Comparison of ENCODE assay signal across 15 cellular contexts in the genomic region with DNA sequence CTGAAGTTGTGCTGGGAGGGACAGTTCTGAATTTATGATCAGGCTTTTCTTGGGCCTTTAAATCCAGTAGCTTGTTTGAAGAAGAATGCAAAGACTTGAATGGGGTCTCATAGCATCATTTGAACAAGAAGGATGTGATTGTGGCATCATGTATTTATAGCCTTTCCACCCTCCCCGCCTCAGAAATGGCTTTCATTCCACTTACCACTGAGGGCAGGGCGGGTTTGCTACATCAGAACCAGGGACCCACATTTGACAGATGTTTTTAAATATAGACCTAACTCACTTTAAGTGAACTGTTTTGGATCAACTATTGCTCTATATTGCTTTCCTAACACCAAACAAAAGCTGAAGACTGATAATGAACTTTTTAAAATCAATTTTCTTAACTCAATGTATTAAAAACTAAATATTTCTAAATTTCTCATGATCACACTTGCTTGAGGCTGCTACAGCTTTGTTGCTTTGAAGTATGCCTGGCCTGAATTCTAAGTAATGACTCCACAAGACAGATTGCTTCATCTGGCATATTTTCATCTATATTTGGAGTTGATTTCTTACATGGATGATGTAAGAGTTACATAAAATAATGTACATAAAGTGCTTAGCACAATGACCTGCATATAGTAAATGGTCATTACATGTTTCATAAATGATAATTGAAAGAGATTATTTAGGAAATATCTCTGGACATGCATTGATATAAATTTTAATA.
DNase-seq lines count a peak whose midpoint lies in the region; ATAC-seq and TF ChIP-seq lines count a peak whose summit lies in the region.
"Had no signal": no experiment of that assay in that cellular context is flagged by ENCODE, and none has a peak within 500 bp of the region (broad histone marks: within the 10 kb centered on the region; RNA-seq: fewer than 3 reads in every experiment).

No MANE protein-coding gene starts in this region.

- CTCF ChIA-PET in activated B cell treated with CpG ODN at 0.5 μM for 24 hours (lab: Charles Lee): no interaction called here

- TF ChIP-seq CTCF in activated B cell treated with CpG ODN at 0.5 μM for 24 hours (IDR thresholded peaks at IDR 0.05) (no peak), testis (IDR thresholded peaks at IDR 0.05) (no peak), sigmoid colon (IDR thresholded peaks at IDR 0.05) (no peak)

- TF ChIP-seq POLR2A in testis (IDR thresholded peaks at IDR 0.05) (no peak), sigmoid colon (IDR thresholded peaks at IDR 0.05) (no peak)

- peaks cover 26% of the 10 kb centered on the region for H3K4me1 Mint-ChIP-seq in activated B cell treated with CpG ODN at 0.5 μM for 24 hours

- intact Hi-C loops in activated B cell treated with CpG ODN at 0.5 μM for 24 hours (cut with micrococcal nuclease): no loop called here
- intact Hi-C loops in testis (cut with DNase I; ENCODE audit: low total_unique reads): no loop called here
- intact Hi-C loops in sigmoid colon (cut with DNase I): no loop called here

- H3K27me3 ChIP-seq in testis (no peaks in the 10 kb centered on the region), sigmoid colon (no peaks in the 10 kb centered on the region)
- H3K27me3 ChIP-seq: ascending aorta had no signal

- H3K4me3 ChIP-seq in testis (no peak overlapping the region), sigmoid colon (no peak overlapping the region)
- H3K4me3 ChIP-seq: ascending aorta had no signal

- H3K36me3 ChIP-seq in testis (ENCODE audit: low read depth, missing control alignments): no peaks in the 10 kb centered on the region
- no peaks in the 10 kb centered on the region for H3K36me3 ChIP-seq in sigmoid colon
- H3K36me3 ChIP-seq: ascending aorta had no signal

- no peaks in the 10 kb centered on the region for H3K36me3 Mint-ChIP-seq in activated B cell treated with CpG ODN at 0.5 μM for 24 hours (ENCODE audit: low read depth)
- H3K36me3 Mint-ChIP-seq: type B pancreatic cell had no signal

- H3K27me3 Mint-ChIP-seq in activated B cell treated with CpG ODN at 0.5 μM for 24 hours: no peaks in the 10 kb centered on the region
- H3K27me3 Mint-ChIP-seq: type B pancreatic cell had no signal

- no peak overlapping the region for H3K4me3 Mint-ChIP-seq in activated B cell treated with CpG ODN at 0.5 μM for 24 hours
- H3K4me3 Mint-ChIP-seq: endodermal cell, type B pancreatic cell had no signal

- no peak for TF ChIP-seq EP300 in sigmoid colon (IDR thresholded peaks at IDR 0.05)

- DNase-seq in activated B cell treated with CpG ODN at 0.5 μM for 24 hours (no peak), testis (no peak), NCI-H82 (lab: John Stamatoyannopoulos, UW) (no peak), UCSD-AML1 (lab: John Stamatoyannopoulos, UW; ENCODE audit: unreplicated experiment) (no peak), sigmoid colon (no peak)
- DNase-seq: endodermal cell; H7; NK-92 treated with Interleukin-12 subunit alpha and Interleukin-12 subunit beta, amount 100 ng/mL, for 24 hours; right cardiac atrium had no signal

- ATAC-seq in GM18517 (IDR thresholded peaks at IDR 0.05; ENCODE audit: unreplicated experiment): peak; percentile 19
- peak; percentile 12 for ATAC-seq in GM21390 (IDR thresholded peaks at IDR 0.05; ENCODE audit: unreplicated experiment)
- ATAC-seq in HG03354 (IDR thresholded peaks at IDR 0.05; ENCODE audit: poor library complexity, severe bottlenecking, unreplicated experiment): peak; percentile 14
- no peak for ATAC-seq in activated B cell treated with CpG ODN at 0.5 μM for 24 hours (ENCODE audit: low read depth)

- H3K9me3 Mint-ChIP-seq in activated B cell treated with CpG ODN at 0.5 μM for 24 hours: no peaks in the 10 kb centered on the region
- H3K9me3 Mint-ChIP-seq: endodermal cell, type B pancreatic cell had no signal

- H3K27ac ChIP-seq in testis: no peak overlapping the region
- no peak overlapping the region for H3K27ac ChIP-seq in sigmoid colon
- H3K27ac ChIP-seq: ascending aorta, C4-2B had no signal

- WGBS in testis, 2 donors: 86 to 87% methylated on average over 2 of the region's 2 CpGs
- WGBS in sigmoid colon, 2 donors: 81 to 83% methylated on average over 2 of the region's 2 CpGs

- H3K9me3 ChIP-seq in testis: no peaks in the 10 kb centered on the region
- H3K9me3 ChIP-seq in sigmoid colon: no peaks in the 10 kb centered on the region
- H3K9me3 ChIP-seq: ascending aorta had no signal

- POLR2A ChIA-PET in activated B cell treated with CpG ODN at 0.5 μM for 24 hours (lab: Charles Lee): interaction anchor here (1.5 kb wide), 1 partner anchor 1553 kb away, joined by 4 read pairs; a partner anchor contains a TSS

- H3K4me1 ChIP-seq in testis: no peaks in the 10 kb centered on the region
- no peaks in the 10 kb centered on the region for H3K4me1 ChIP-seq in sigmoid colon
- H3K4me1 ChIP-seq: ascending aorta had no signal

- peak overlapping the region; percentile 72 for H3K27ac Mint-ChIP-seq in activated B cell treated with CpG ODN at 0.5 μM for 24 hours
- H3K27ac Mint-ChIP-seq: endodermal cell, type B pancreatic cell had no signal
